ENCODE assay signal across 9 cellular contexts in genomic region chr14:25431211-25432076, GRCh38.
DNase-seq lines count a peak whose midpoint lies in the region; ATAC-seq and TF ChIP-seq lines count a peak whose summit lies in the region.
"Had no signal": no experiment of that assay in that cellular context is flagged by ENCODE, and none has a peak within 500 bp of the region (broad histone marks: within the 10 kb centered on the region; RNA-seq: fewer than 3 reads in every experiment).

No MANE protein-coding gene starts in this region.

- no peak overlapping the region for H3K27ac Mint-ChIP-seq in stimulated activated naive CD8-positive, alpha-beta T cell treated with anti-CD3 and anti-CD28 coated beads, Interleukin-15, amount 100 ng/mL, for 72 hours

- no peaks in the 10 kb centered on the region for H3K9me3 ChIP-seq in left lung
- H3K9me3 ChIP-seq: gastrocnemius medialis had no signal

- H3K27me3 Mint-ChIP-seq in stimulated activated naive CD8-positive, alpha-beta T cell treated with anti-CD3 and anti-CD28 coated beads, Interleukin-15, amount 100 ng/mL, for 72 hours = no peaks in the 10 kb centered on the region

- H3K27me3 ChIP-seq in left lung = no peaks in the 10 kb centered on the region
- H3K27me3 ChIP-seq: gastrocnemius medialis had no signal

- H3K4me1 Mint-ChIP-seq in stimulated activated naive CD8-positive, alpha-beta T cell treated with anti-CD3 and anti-CD28 coated beads, Interleukin-15, amount 100 ng/mL, for 72 hours = no peaks in the 10 kb centered on the region

- ATAC-seq in stimulated activated naive CD8-positive, alpha-beta T cell treated with anti-CD3 and anti-CD28 coated beads, Interleukin-15, amount 100 ng/mL, for 72 hours = no peak
- ATAC-seq in left lung = no peak
- ATAC-seq: gastrocnemius medialis had no signal

- H3K4me1 ChIP-seq in left lung = no peaks in the 10 kb centered on the region
- H3K4me1 ChIP-seq: gastrocnemius medialis had no signal

- H3K27ac ChIP-seq in left lung = no peak overlapping the region
- H3K27ac ChIP-seq: gastrocnemius medialis had no signal

- H3K4me3 Mint-ChIP-seq in stimulated activated naive CD8-positive, alpha-beta T cell treated with anti-CD3 and anti-CD28 coated beads, Interleukin-15, amount 100 ng/mL, for 72 hours = no peak overlapping the region

- peak; percentile 47 for DNase-seq in COR-L47 (lab: John Stamatoyannopoulos, UW)
- peak; percentile 17 for DNase-seq in HuH-7 (ENCODE audit: low spot score)
- peak; percentile 4 for DNase-seq in RPMI8226
- peak; percentile 63 for DNase-seq in iPS-NIHi11 (ENCODE audit: low spot score)
- no peak for DNase-seq in AG08396 (ENCODE audit: low spot score)
- no peak for DNase-seq in stimulated activated naive CD8-positive, alpha-beta T cell treated with anti-CD3 and anti-CD28 coated beads, Interleukin-15, amount 100 ng/mL, for 72 hours
- no peak for DNase-seq in NCI-H2227 (lab: John Stamatoyannopoulos, UW; ENCODE audit: unreplicated experiment)
- no peak for DNase-seq in left lung
- DNase-seq: gastrocnemius medialis had no signal

- peaks cover 8 to 18% of the 10 kb centered on the region in 2 donors for H3K9me3 Mint-ChIP-seq in stimulated activated naive CD8-positive, alpha-beta T cell treated with anti-CD3 and anti-CD28 coated beads, Interleukin-15, amount 100 ng/mL, for 72 hours

- no peak overlapping the region for H3K4me3 ChIP-seq in left lung
- H3K4me3 ChIP-seq: gastrocnemius medialis had no signal

- TF ChIP-seq CTCF in left lung (IDR thresholded peaks at IDR 0.05) = no peak

- H3K36me3 ChIP-seq in left lung = no peaks in the 10 kb centered on the region
- H3K36me3 ChIP-seq: gastrocnemius medialis had no signal

- intact Hi-C loops in left lung (cut with DNase I) = no loop called here

Comparison
In these comparisons a context has a peak if more than half of its experiments do, and no peak if none do; other contexts are left out.
1. DNase-seq: peak in COR-L47 (single experiment), HuH-7 (single experiment), RPMI8226 (single experiment) and iPS-NIHi11 (single experiment); none in AG08396 (single experiment), stimulated activated naive CD8-positive, alpha-beta T cell treated with anti-CD3 and anti-CD28 coated beads, Interleukin-15, amount 100 ng/mL, for 72 hours (0 of 2), NCI-H2227 (single experiment) and left lung (0 of 2).